35 cellular contexts compared by ENCODE assay signal in the genomic region with DNA sequence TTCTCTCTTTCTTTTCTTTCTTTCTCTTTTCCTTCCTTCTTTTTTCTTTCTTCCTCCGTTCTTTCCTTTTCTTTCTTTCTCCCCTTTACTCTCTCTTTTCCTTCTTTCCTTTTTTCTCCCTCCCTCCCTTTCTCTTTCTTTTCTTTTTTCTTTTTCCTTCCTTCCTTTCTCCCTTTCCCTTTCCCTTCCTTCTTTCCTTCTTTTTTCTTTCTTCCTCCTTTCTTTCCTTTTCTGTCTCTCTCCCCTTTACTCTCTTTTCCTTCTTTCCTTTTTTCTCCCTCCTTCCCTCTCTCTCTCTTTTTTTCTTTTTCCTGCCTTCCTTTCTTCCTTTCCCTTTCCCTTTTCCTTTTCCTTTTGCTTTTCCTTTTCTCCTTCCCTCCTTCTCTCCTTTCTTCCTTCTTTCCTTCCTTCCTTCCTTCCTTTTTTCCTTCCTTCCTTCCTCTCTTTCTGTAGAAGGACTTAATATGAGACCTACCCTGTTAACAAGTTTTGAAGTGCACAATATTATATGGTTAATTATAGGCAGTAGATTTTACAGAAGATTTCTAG.
"Had no signal": no experiment of that assay in that cellular context is flagged by ENCODE, and none has a peak within 500 bp of the region (broad histone marks: within the 10 kb centered on the region; RNA-seq: fewer than 3 reads in every experiment).

No MANE protein-coding gene starts in this region.

- H3K36me3 Mint-ChIP-seq: activated CD4-positive, alpha-beta memory T cell treated with anti-CD3 and anti-CD28 coated beads for 36 hours had no signal

- ATAC-seq: activated naive CD4-positive, alpha-beta T cell treated with anti-CD3 and anti-CD28 coated beads, Interleukin-2, amount 50 U/mL, for 72 hours; body of pancreas; PC-3 had no signal

- H3K4me3 ChIP-seq: adrenal gland, body of pancreas, MG63, Peyer's patch, SJSA1 had no signal

- H3K36me3 ChIP-seq: adrenal gland, MG63, Peyer's patch, SJSA1 had no signal

- H3K9me3 ChIP-seq: adrenal gland, body of pancreas, Peyer's patch, SJSA1, SK-N-SH had no signal

- H3K27ac Mint-ChIP-seq: activated CD4-positive, alpha-beta memory T cell treated with anti-CD3 and anti-CD28 coated beads for 36 hours; activated naive CD4-positive, alpha-beta T cell treated with anti-CD3 and anti-CD28 coated beads for 36 hours; activated naive CD4-positive, alpha-beta T cell treated with anti-CD3 and anti-CD28 coated beads, Interleukin-2, amount 50 U/mL, for 72 hours; activated T-helper 1 cell treated with anti-CD3 and anti-CD28 coated beads, Interleukin-12 subunit alpha, Interleukin-12 subunit beta, Interleukin-2, Interleukin-4 antibody, amounts not matched to agents 30 ng/mL and 10 ng/mL and 1 ng/mL, durations not matched to agents 14 hours and 24 hours and 36 hours; T-helper 1 cell treated with Interleukin-12 subunit alpha and Interleukin-12 subunit beta and Interleukin-4 antibody, amounts not matched to agents 30 μg/mL and 1 μg/mL, for 36 hours; T-helper 2 cell treated with Interferon-gamma antibody and Interleukin-4, amounts not matched to agents 5 μg/mL and 100 μg/mL, for 36 hours had no signal

- H3K9me2 ChIP-seq: SK-N-SH had no signal

- H3K4me2 ChIP-seq: SK-N-SH had no signal

- H3K9ac ChIP-seq: SK-N-SH had no signal

- DNase-seq: activated CD4-positive, alpha-beta memory T cell treated with anti-CD3 and anti-CD28 coated beads for 36 hours; activated CD4-positive, alpha-beta T cell treated with anti-CD3 and anti-CD28 coated beads for 4 hours; activated CD4-positive, alpha-beta T cell treated with anti-CD3 and anti-CD28 coated beads, Interleukin-2, amount 50 U/mL, for 1 hour; activated CD4-positive, CD25-positive, alpha-beta regulatory T cell treated with anti-CD3 and anti-CD28 coated beads, Interleukin-2, amount 50 U/mL, for 72 hours; activated gamma-delta T cell treated with Interleukin-2 at 50 U/mL for 16 hours; activated naive CD4-positive, alpha-beta T cell treated with anti-CD3 and anti-CD28 coated beads for 36 hours; activated T-cell treated with anti-CD3 and anti-CD28 coated beads, Interleukin-2, amount 50 U/mL, for 1 hour; adrenal gland; body of pancreas; caudate nucleus; Karpas-422; MG63; NCI-H1048; NCI-H1436 treated with DMSO at 0.1 percent for 48 hours; NCI-H187; NCI-H2029 treated with DMSO at 0.1 percent for 48 hours; NCI-H2107; NCI-H2171; NCI-H510A; NCI-H748 treated with DMSO at 0.1 percent for 48 hours; NK-92 treated with Interleukin-12 subunit alpha and Interleukin-12 subunit beta, amount 100 ng/mL, for 24 hours; PC-3; Peyer's patch; RPMI8226; SHP77 treated with DMSO at 0.1 percent for 48 hours; SK-N-SH had no signal

- FAIRE-seq: astrocyte, bronchial epithelial cell, colon, TTC549 had no signal

- H3K4me1 ChIP-seq: adrenal gland, body of pancreas, Peyer's patch, SJSA1 had no signal

- H3K27ac ChIP-seq: adrenal gland, body of pancreas, Peyer's patch, SJSA1 had no signal

- H3K27me3 ChIP-seq: adrenal gland, body of pancreas, MG63, Peyer's patch, SJSA1 had no signal

- H3K4me3 Mint-ChIP-seq: activated CD4-positive, alpha-beta memory T cell treated with anti-CD3 and anti-CD28 coated beads for 36 hours; activated naive CD4-positive, alpha-beta T cell treated with anti-CD3 and anti-CD28 coated beads for 36 hours; activated T-helper 1 cell treated with anti-CD3 and anti-CD28 coated beads, Interleukin-12 subunit alpha, Interleukin-12 subunit beta, Interleukin-2, Interleukin-4 antibody, amounts not matched to agents 30 ng/mL and 10 ng/mL and 1 ng/mL, durations not matched to agents 14 hours and 24 hours and 36 hours; T-helper 1 cell treated with Interleukin-12 subunit alpha and Interleukin-12 subunit beta and Interleukin-4 antibody, amounts not matched to agents 30 μg/mL and 1 μg/mL, for 36 hours; T-helper 2 cell treated with Interferon-gamma antibody and Interleukin-4, amounts not matched to agents 5 μg/mL and 100 μg/mL, for 36 hours had no signal
